In the genomic region with DNA sequence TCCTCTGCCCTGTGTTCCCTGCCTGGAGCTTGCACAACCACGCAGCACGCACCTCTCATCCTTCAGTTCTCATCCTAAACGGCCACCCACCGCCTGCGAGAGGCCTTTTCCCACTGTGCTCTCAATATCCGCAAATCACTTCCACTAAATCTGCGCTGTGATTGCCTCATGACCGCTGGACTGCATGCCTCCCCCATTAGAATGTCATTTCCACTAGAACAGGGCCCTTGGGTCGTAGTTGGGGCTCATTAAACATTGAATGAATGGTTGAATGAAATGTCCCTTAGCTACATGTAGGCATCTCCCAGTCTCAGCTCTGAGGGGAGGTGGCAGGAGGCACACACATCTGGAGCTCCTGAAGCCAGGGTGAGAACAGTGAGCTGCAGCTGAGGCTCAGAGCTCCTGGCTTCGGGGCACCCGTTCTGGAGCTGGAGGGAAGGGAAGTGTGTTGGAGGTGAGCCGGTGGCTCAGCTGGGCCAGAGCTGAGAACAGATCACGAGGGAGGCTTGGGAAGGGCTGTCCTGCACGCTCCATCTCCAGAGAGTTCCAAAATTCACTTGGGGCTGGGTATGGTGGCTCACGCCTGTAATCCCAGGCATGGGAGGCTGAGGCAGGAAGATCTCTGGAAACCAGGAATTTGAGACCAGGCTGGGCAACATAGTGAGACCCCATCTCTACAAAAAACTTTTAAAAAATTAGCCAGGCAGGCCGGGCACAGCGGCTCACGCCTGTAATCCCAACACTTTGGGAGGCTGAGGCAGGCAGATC, we compare ENCODE assay signal across 1 cellular context.
TF ChIP-seq lines count a peak whose summit lies in the region.

No MANE protein-coding gene starts in this region.

TF ChIP-seq in WTC11, 78 proteins besides CTCF, POLR2A, EP300 and RAD21 (continued from another document):
- TF ChIP-seq ZNF219 (CRISPR knock-in tag; IDR thresholded peaks at IDR 0.05; ENCODE audit: borderline replicate concordance): no peak
TF ChIP-seq in WTC11: peak in this region for 1.
